In the genomic region with DNA sequence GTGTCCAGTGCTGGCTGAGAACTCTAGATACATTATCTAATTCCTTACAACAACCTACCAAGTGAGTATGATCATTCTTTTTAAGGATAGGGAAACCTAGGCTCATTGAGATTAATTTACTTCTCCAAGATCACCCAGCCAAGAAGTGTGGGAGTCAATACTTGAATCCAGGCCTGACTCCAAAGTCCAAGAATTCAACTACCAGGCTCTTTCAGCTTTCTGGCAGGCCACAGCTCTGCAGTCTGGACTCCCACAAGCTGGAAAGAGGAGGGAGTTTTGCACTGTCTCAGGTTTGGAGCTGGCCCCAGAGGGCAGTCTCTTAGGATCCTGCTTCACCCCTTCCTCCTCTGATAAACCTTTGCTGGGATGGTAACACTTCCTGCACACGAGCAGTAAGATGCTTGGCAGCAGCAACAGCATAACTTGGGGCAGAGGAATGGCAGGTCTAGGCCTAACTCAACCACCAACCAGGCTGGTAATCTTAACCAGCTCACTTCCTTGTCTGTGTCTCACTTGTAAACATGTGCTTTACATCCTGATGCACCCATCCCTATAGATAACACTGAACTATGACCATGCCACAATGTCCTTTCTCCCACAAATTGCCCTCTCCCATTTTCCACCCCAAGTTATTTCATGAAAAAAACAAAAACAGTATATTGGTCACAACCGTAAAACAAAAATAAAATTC, we compare ENCODE assay signal across 18 cellular contexts.
DNase-seq lines count a peak whose midpoint lies in the region; ATAC-seq, FAIRE-seq and TF ChIP-seq lines count a peak whose summit lies in the region.
"Had no signal": no experiment of that assay in that cellular context is flagged by ENCODE, and none has a peak within 500 bp of the region (broad histone marks: within the 10 kb centered on the region; RNA-seq: fewer than 3 reads in every experiment).

No MANE protein-coding gene starts in this region.

- H3K4me3 Mint-ChIP-seq in Calu3 (ENCODE audit: low read depth, unreplicated experiment) = no peak overlapping the region
- H3K4me3 Mint-ChIP-seq: CD14-positive monocyte; CD8-positive, alpha-beta T cell; HFFc6 had no signal

- H3K4me1 ChIP-seq in right atrium auricular region = no peaks in the 10 kb centered on the region
- H3K4me1 ChIP-seq in mucosa of descending colon (ENCODE audit: low read depth) = no peaks in the 10 kb centered on the region
- no peaks in the 10 kb centered on the region for H3K4me1 ChIP-seq in small intestine (ENCODE audit: control insufficient read depth in 2 of 2, insufficient read depth in 1 of 2, low read depth in 1 of 2, low read length in 1 of 2)

- intact Hi-C loops in Right ventricle myocardium inferior (cut with DNase I) = no loop called here
- intact Hi-C loops in mucosa of descending colon (cut with DNase I, micrococcal nuclease) = no loop called here
- intact Hi-C loops in Calu3 (cut with micrococcal nuclease; ENCODE audit: unreplicated experiment) = no loop called here

- TF ChIP-seq CTCF in right atrium auricular region (IDR thresholded peaks at IDR 0.05) (no peak), mucosa of descending colon (IDR thresholded peaks at IDR 0.05) (no peak), Calu3 (IDR thresholded peaks at IDR 0.05; ENCODE audit: unreplicated experiment) (no peak)

- no peaks in the 10 kb centered on the region for H3K9me3 ChIP-seq in right atrium auricular region
- H3K9me3 ChIP-seq in mucosa of descending colon = no peaks in the 10 kb centered on the region
- no peaks in the 10 kb centered on the region for H3K9me3 ChIP-seq in small intestine (ENCODE audit: control insufficient read depth, low read depth)

- no peaks in the 10 kb centered on the region for H3K9me3 Mint-ChIP-seq in Calu3 (ENCODE audit: low read depth, unreplicated experiment)
- H3K9me3 Mint-ChIP-seq: HFFc6 had no signal

- no peaks in the 10 kb centered on the region for H3K4me1 Mint-ChIP-seq in Calu3 (ENCODE audit: low read depth, unreplicated experiment)
- H3K4me1 Mint-ChIP-seq: CD14-positive monocyte had no signal

- H3K27ac ChIP-seq in right atrium auricular region (no peak overlapping the region), small intestine (ENCODE audit: low read depth in 1 of 2, low read length in 1 of 2) (no peak overlapping the region)
- H3K27ac ChIP-seq: 22Rv1, HL-60 had no signal

- H3K36me3 ChIP-seq in right atrium auricular region (no peaks in the 10 kb centered on the region), mucosa of descending colon (ENCODE audit: low read depth) (peaks cover 6% of the 10 kb centered on the region), small intestine (ENCODE audit: control insufficient read depth in 2 of 2, insufficient read depth in 2 of 2, low read length in 2 of 2) (peaks cover 0 to 7% of the 10 kb centered on the region in 2 donors)

- no peaks in the 10 kb centered on the region for H3K27me3 Mint-ChIP-seq in Calu3 (ENCODE audit: unreplicated experiment)

- ATAC-seq in Right ventricle myocardium inferior (peak; percentile 26), left lobe of liver (peak; percentile 91), mucosa of descending colon (peak; percentile 54), HG03457 (IDR thresholded peaks at IDR 0.05; ENCODE audit: unreplicated experiment) (no peak)
- ATAC-seq: CD8-positive, alpha-beta T cell had no signal

- H3K27ac Mint-ChIP-seq in Calu3 (ENCODE audit: unreplicated experiment) = no peak overlapping the region
- H3K27ac Mint-ChIP-seq: CD14-positive monocyte; CD8-positive, alpha-beta T cell; HFFc6 had no signal

- WGBS in small intestine, 3 donors = 77 to 100% (median 83%) methylated on average over 2 of the region's 2 CpGs

- no peak overlapping the region for H3K4me3 ChIP-seq in right atrium auricular region
- no peak overlapping the region for H3K4me3 ChIP-seq in mucosa of descending colon
- H3K4me3 ChIP-seq in small intestine (ENCODE audit: low read depth in 1 of 2, low read length in 2 of 2) = no peak overlapping the region

- BruUV-seq in Calu3 (replicated peaks; lab: Mats Ljungman, UMichigan) = no TSS peak

- no peaks in the 10 kb centered on the region for H3K36me3 Mint-ChIP-seq in Calu3 (ENCODE audit: insufficient read depth, unreplicated experiment)
- H3K36me3 Mint-ChIP-seq: CD14-positive monocyte; CD8-positive, alpha-beta T cell had no signal

- DNase-seq in Right ventricle myocardium inferior (ENCODE audit: missing footprints) (no peak), right atrium auricular region (ENCODE audit: low spot score) (no peak), left lobe of liver (ENCODE audit: low spot score) (no peak), mucosa of descending colon (no peak), small intestine (peak; percentile 32), cerebellum (ENCODE audit: low spot score) (no peak), Calu3 (no peak)
- DNase-seq: CD8-positive, alpha-beta T cell; COR-L47; DND-41; GDM1; HCEC 1CT; HFFc6 had no signal

- no peaks in the 10 kb centered on the region for H3K27me3 ChIP-seq in right atrium auricular region
- no peaks in the 10 kb centered on the region for H3K27me3 ChIP-seq in small intestine (ENCODE audit: control insufficient read depth in 2 of 2, insufficient read depth in 2 of 2, low read length in 2 of 2)

- CTCF ChIA-PET in Calu3 (lab: Charles Lee) = no interaction called here

- no peak for FAIRE-seq in small intestine (lab: Jason Lieb, UNC)
- FAIRE-seq: GM12892 had no signal
